Comparison of ENCODE assay signal across 21 cellular contexts in genomic region chr15:29123991-29124390, GRCh38.
"Had no signal": no experiment of that assay in that cellular context is flagged by ENCODE, and none has a peak within 500 bp of the region (broad histone marks: within the 10 kb centered on the region; RNA-seq: fewer than 3 reads in every experiment).

No MANE protein-coding gene starts in this region.

- H3K4me3 ChIP-seq: body of pancreas, cardiac muscle cell, hepatocyte, thyroid gland had no signal

- H3K36me3 Mint-ChIP-seq: activated naive CD4-positive, alpha-beta T cell treated with anti-CD3 and anti-CD28 coated beads, Interleukin-2, amount 10 ng/mL, durations not matched to agents 7 days and 5 days; immature natural killer cell; naive B cell had no signal

- H3K4me1 Mint-ChIP-seq: activated CD4-positive, alpha-beta memory T cell treated with anti-CD3 and anti-CD28 coated beads, Interleukin-2, amount 10 ng/mL, durations not matched to agents 7 days and 5 days; activated CD4-positive, alpha-beta T cell treated with anti-CD3 and anti-CD28 coated beads, Interleukin-2, amount 10 ng/mL, durations not matched to agents 24 days and 14 days; activated naive CD4-positive, alpha-beta T cell treated with anti-CD3 and anti-CD28 coated beads, Interleukin-2, amount 10 ng/mL, durations not matched to agents 7 days and 5 days; naive B cell had no signal

- H3K36me3 ChIP-seq: cardiac muscle cell, thyroid gland had no signal

- DNase-seq: activated CD4-positive, alpha-beta memory T cell treated with anti-CD3 and anti-CD28 coated beads, Interleukin-2, amount 10 ng/mL, durations not matched to agents 7 days and 5 days; activated CD4-positive, alpha-beta T cell treated with anti-CD3 and anti-CD28 coated beads, Interleukin-2, amount 10 ng/mL, durations not matched to agents 24 days and 14 days; activated effector memory CD4-positive, alpha-beta T cell treated with Interleukin-2 at 50 U/mL for 16 hours; activated naive CD4-positive, alpha-beta T cell treated with anti-CD3 and anti-CD28 coated beads, Interleukin-2, amount 10 ng/mL, durations not matched to agents 7 days and 5 days; activated T-cell treated with anti-CD3 and anti-CD28 coated beads, Interleukin-2, amount 50 U/mL, for 72 hours; amygdala; body of pancreas; effector CD4-positive, alpha-beta T cell; foreskin fibroblast; immature natural killer cell; kidney glomerular epithelial cell; mesendoderm; naive B cell; stimulated activated CD4-positive, alpha-beta T cell treated with anti-CD3 and anti-CD28 coated beads, Interleukin-12 subunit alpha, Interleukin-12 subunit beta, amount 100 ng/mL, for 4 hours; substantia nigra; thyroid gland had no signal

- H3K27ac Mint-ChIP-seq: activated CD4-positive, alpha-beta memory T cell treated with anti-CD3 and anti-CD28 coated beads, Interleukin-2, amount 10 ng/mL, durations not matched to agents 7 days and 5 days; activated CD4-positive, alpha-beta T cell treated with anti-CD3 and anti-CD28 coated beads, Interleukin-2, amount 10 ng/mL, durations not matched to agents 24 days and 14 days; activated naive CD4-positive, alpha-beta T cell treated with anti-CD3 and anti-CD28 coated beads, Interleukin-2, amount 10 ng/mL, durations not matched to agents 7 days and 5 days; activated T-cell treated with anti-CD3 and anti-CD28 coated beads, Interleukin-2, amount 50 U/mL, for 72 hours; dendritic cell treated with granulocyte-macrophage colony-stimulating factor and Interleukin-4, amounts not matched to agents 40 ng/mL and 50 ng/mL, for 4 days; immature natural killer cell; stimulated activated naive CD8-positive, alpha-beta T cell treated with anti-CD3 and anti-CD28 coated beads, Interleukin-15, Interleukin-2, amounts not matched to agents 100 ng/mL and 50 ng/mL, for 24 hours had no signal

- ATAC-seq: activated CD4-positive, CD25-positive, alpha-beta regulatory T cell treated with anti-CD3 and anti-CD28 coated beads, Interleukin-2, amount 50 U/mL, for 24 hours; activated T-cell treated with anti-CD3 and anti-CD28 coated beads, Interleukin-2, amount 50 U/mL, for 72 hours; body of pancreas had no signal

- H3K4me2 ChIP-seq: hepatocyte had no signal

- H3K27me3 Mint-ChIP-seq: activated CD4-positive, alpha-beta memory T cell treated with anti-CD3 and anti-CD28 coated beads, Interleukin-2, amount 10 ng/mL, durations not matched to agents 7 days and 5 days; activated CD4-positive, alpha-beta T cell treated with anti-CD3 and anti-CD28 coated beads, Interleukin-2, amount 10 ng/mL, durations not matched to agents 24 days and 14 days; dendritic cell treated with granulocyte-macrophage colony-stimulating factor and Interleukin-4, amounts not matched to agents 40 ng/mL and 50 ng/mL, for 4 days; naive B cell; stimulated activated naive CD8-positive, alpha-beta T cell treated with anti-CD3 and anti-CD28 coated beads, Interleukin-15, Interleukin-2, amounts not matched to agents 100 ng/mL and 50 ng/mL, for 24 hours had no signal

- H3K4me1 ChIP-seq: body of pancreas, thyroid gland had no signal

- H3K9me3 Mint-ChIP-seq: activated CD4-positive, alpha-beta memory T cell treated with anti-CD3 and anti-CD28 coated beads, Interleukin-2, amount 10 ng/mL, durations not matched to agents 7 days and 5 days; activated CD4-positive, alpha-beta T cell treated with anti-CD3 and anti-CD28 coated beads, Interleukin-2, amount 10 ng/mL, durations not matched to agents 24 days and 14 days; activated naive CD4-positive, alpha-beta T cell treated with anti-CD3 and anti-CD28 coated beads, Interleukin-2, amount 10 ng/mL, durations not matched to agents 7 days and 5 days; activated T-cell treated with anti-CD3 and anti-CD28 coated beads, Interleukin-2, amount 50 U/mL, for 72 hours; dendritic cell treated with granulocyte-macrophage colony-stimulating factor and Interleukin-4, amounts not matched to agents 40 ng/mL and 50 ng/mL, for 4 days; immature natural killer cell; naive B cell; stimulated activated naive CD8-positive, alpha-beta T cell treated with anti-CD3 and anti-CD28 coated beads, Interleukin-15, Interleukin-2, amounts not matched to agents 100 ng/mL and 50 ng/mL, for 24 hours had no signal

- H3K4me3 Mint-ChIP-seq: activated CD4-positive, alpha-beta memory T cell treated with anti-CD3 and anti-CD28 coated beads, Interleukin-2, amount 10 ng/mL, durations not matched to agents 7 days and 5 days; activated CD4-positive, alpha-beta T cell treated with anti-CD3 and anti-CD28 coated beads, Interleukin-2, amount 10 ng/mL, durations not matched to agents 24 days and 14 days; activated naive CD4-positive, alpha-beta T cell treated with anti-CD3 and anti-CD28 coated beads, Interleukin-2, amount 10 ng/mL, durations not matched to agents 7 days and 5 days; activated T-cell treated with anti-CD3 and anti-CD28 coated beads, Interleukin-2, amount 50 U/mL, for 72 hours; dendritic cell treated with granulocyte-macrophage colony-stimulating factor and Interleukin-4, amounts not matched to agents 40 ng/mL and 50 ng/mL, for 4 days; immature natural killer cell; stimulated activated naive CD8-positive, alpha-beta T cell treated with anti-CD3 and anti-CD28 coated beads, Interleukin-15, Interleukin-2, amounts not matched to agents 100 ng/mL and 50 ng/mL, for 24 hours had no signal

- H3K9me3 ChIP-seq: body of pancreas, thyroid gland had no signal

- H2AFZ ChIP-seq: hepatocyte had no signal

- H3K27ac ChIP-seq: body of pancreas, cardiac muscle cell, hepatocyte, thyroid gland had no signal

- H3K27me3 ChIP-seq: body of pancreas, cardiac muscle cell, hepatocyte, thyroid gland had no signal
